Comparison of ENCODE assay signal across 8 cellular contexts in genomic region chr6:149545754-149546471, GRCh38. TPM values are rescaled to one million over a fixed set of nuclear protein-coding genes. Genes with fewer than 3 reads are reported as not detected.
DNase-seq lines count a peak whose midpoint lies in the region; ATAC-seq and TF ChIP-seq lines count a peak whose summit lies in the region.

A gene with protein sequence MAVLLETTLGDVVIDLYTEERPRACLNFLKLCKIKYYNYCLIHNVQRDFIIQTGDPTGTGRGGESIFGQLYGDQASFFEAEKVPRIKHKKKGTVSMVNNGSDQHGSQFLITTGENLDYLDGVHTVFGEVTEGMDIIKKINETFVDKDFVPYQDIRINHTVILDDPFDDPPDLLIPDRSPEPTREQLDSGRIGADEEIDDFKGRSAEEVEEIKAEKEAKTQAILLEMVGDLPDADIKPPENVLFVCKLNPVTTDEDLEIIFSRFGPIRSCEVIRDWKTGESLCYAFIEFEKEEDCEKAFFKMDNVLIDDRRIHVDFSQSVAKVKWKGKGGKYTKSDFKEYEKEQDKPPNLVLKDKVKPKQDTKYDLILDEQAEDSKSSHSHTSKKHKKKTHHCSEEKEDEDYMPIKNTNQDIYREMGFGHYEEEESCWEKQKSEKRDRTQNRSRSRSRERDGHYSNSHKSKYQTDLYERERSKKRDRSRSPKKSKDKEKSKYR (minus strand): TSS chr6:149546043. CDS start chr6:149546005, 38 bp downstream.

- H3K9ac ChIP-seq in SU-DHL-6 (ENCODE audit: low read length) (peak within 1 kb of the TSS; percentile 86), parathyroid adenoma (peak within 1 kb of the TSS; percentile 82)

- TF ChIP-seq POLR2A in tibial nerve (IDR thresholded peaks at IDR 0.05): peak; percentile 53 to 90

- H3K27me3 ChIP-seq in SU-DHL-6 (ENCODE audit: low read length) (no peaks in the 10 kb centered on the region), parathyroid adenoma (ENCODE audit: control insufficient read depth, insufficient read depth, low read length) (no peaks in the 10 kb centered on the region), tibial nerve (no peaks in the 10 kb centered on the region)

- H3K4me3 ChIP-seq in SU-DHL-6 (ENCODE audit: insufficient read depth, low read length, poor library complexity, severe bottlenecking): peak within 1 kb of the TSS; percentile 83
- peak within 1 kb of the TSS; percentile 99 for H3K4me3 ChIP-seq in parathyroid adenoma (ENCODE audit: low read depth, low read length)
- peak within 1 kb of the TSS; percentile 64 to 96 (median 72) for H3K4me3 ChIP-seq in tibial nerve

- intact Hi-C loops in Right ventricle myocardium inferior (cut with DNase I): loop anchor here (2.0 to 5.0 kb wide), 3 partner anchors 19 to 461 kb away; partner anchors contain the start of gene RAET1G

- no peaks in the 10 kb centered on the region for H3K9me2 ChIP-seq in SU-DHL-6 (replicated peaks; ENCODE audit: insufficient read depth, low read length)

- H3K4me1 ChIP-seq in parathyroid adenoma (no peaks in the 10 kb centered on the region), tibial nerve (peaks cover 0 to 47% (median 19%) of the 10 kb centered on the region in 4 donors)

- peak; percentile 84 for TF ChIP-seq CTCF in GM12872 (IDR thresholded peaks at IDR 0.05; ENCODE audit: insufficient read depth, low read depth, low read length)
- peak; percentile 99 for TF ChIP-seq CTCF in SU-DHL-6 (IDR thresholded peaks at IDR 0.05; ENCODE audit: insufficient read depth, low read length, poor library complexity, severe bottlenecking)
- peak; percentile 55 for TF ChIP-seq CTCF in parathyroid adenoma (IDR thresholded peaks at IDR 0.05)
- peak; percentile 71 to 89 (median 86) for TF ChIP-seq CTCF in tibial nerve (IDR thresholded peaks at IDR 0.05)

- ATAC-seq in HG02642 (IDR thresholded peaks at IDR 0.05; ENCODE audit: poor library complexity, unreplicated experiment): peak; percentile 92
- ATAC-seq in Right ventricle myocardium inferior: peak; percentile 98

- H3K9me3 ChIP-seq in SU-DHL-6 (ENCODE audit: insufficient read depth, low read length): no peaks in the 10 kb centered on the region
- H3K9me3 ChIP-seq in parathyroid adenoma (ENCODE audit: control insufficient read depth, low read length): no peaks in the 10 kb centered on the region
- H3K9me3 ChIP-seq in tibial nerve: no peaks in the 10 kb centered on the region

- peaks cover 45% of the 10 kb centered on the region for H3K79me2 ChIP-seq in SU-DHL-6 (ENCODE audit: insufficient read depth, low read length)
- H3K79me2 ChIP-seq in parathyroid adenoma: peaks cover 23% of the 10 kb centered on the region

- TF ChIP-seq EP300 in tibial nerve (IDR thresholded peaks at IDR 0.05): peak; percentile 98

- H3K36me3 ChIP-seq in SU-DHL-6 (ENCODE audit: low read length): peaks cover 4% of the 10 kb centered on the region; the same call in 1 of the 2 replicates
- H3K36me3 ChIP-seq in parathyroid adenoma (ENCODE audit: control insufficient read depth, insufficient read depth, low read length): no peaks in the 10 kb centered on the region
- peaks cover 0 to under 1% (median 0%) of the 10 kb centered on the region in 3 donors for H3K36me3 ChIP-seq in tibial nerve

- H4K20me1 ChIP-seq in SU-DHL-6 (ENCODE audit: low read depth, low read length): peaks cover 3% of the 10 kb centered on the region; the same call in 1 of the 2 replicates

- H3K4me2 ChIP-seq in SU-DHL-6 (ENCODE audit: low read depth, low read length, poor library complexity, severe bottlenecking): peak within 1 kb of the TSS; percentile 87
- H3K4me2 ChIP-seq in parathyroid adenoma (ENCODE audit: low read length): peak within 1 kb of the TSS; percentile 88

- H2AFZ ChIP-seq in SU-DHL-6 (ENCODE audit: low read depth, low read length, severe bottlenecking) (peak within 1 kb of the TSS; percentile 97), parathyroid adenoma (peak within 1 kb of the TSS; percentile 98)

- 0 to 1% methylated on average over 37 to 48 of the region's 71 CpGs for WGBS in tibial nerve, 2 donors

- DNase-seq in NCI-H1105 (lab: John Stamatoyannopoulos, UW) (peak; percentile 93), Right ventricle myocardium inferior (ENCODE audit: missing footprints) (peak; percentile 99), tibial nerve (ENCODE audit: low spot score in 2 of 2) (peak; percentile 92 to 94)
- DNase-seq in activated naive CD8-positive, alpha-beta T cell treated with anti-CD3 and anti-CD28 coated beads, Interleukin-2, amount 50 U/mL, for 16 hours (ENCODE audit: low read depth, low spot score): peak; percentile 90

- peaks cover 12% of the 10 kb centered on the region for H3F3A ChIP-seq in SU-DHL-6 (ENCODE audit: insufficient read depth)

- H3K27ac ChIP-seq in SU-DHL-6 (ENCODE audit: low read depth, low read length) (peak within 1 kb of the TSS; percentile 93), parathyroid adenoma (peak within 1 kb of the TSS; percentile 90), tibial nerve (peak within 1 kb of the TSS; percentile 92 to 99 (median 96))

RNA-seq across cellular contexts. Expression of the gene that starts here (rescaled TPM):
- total RNA-seq in Right ventricle myocardium inferior (15.3 TPM), tibial nerve (10 to 100 TPM; 25.8 to 41.0 (median 31.5) TPM)

Comparison
In these comparisons a context has a peak if more than half of its experiments do, and no peak if none do; other contexts are left out.
1. Peak in every context shown above with its lines: DNase-seq, ATAC-seq, H3K4me3 ChIP-seq and H3K27ac ChIP-seq.